In genomic region chr1:192805832-192806323, GRCh38 we compare ENCODE assay signal across 9 cellular contexts. TPM values are rescaled to one million over a fixed set of nuclear protein-coding genes. Genes with fewer than 3 reads are reported as not detected.
A peak's percentile ranks its signal among the peaks of the same experiment; 100 is the strongest.
DNase-seq lines count a peak whose midpoint lies in the region; ATAC-seq, FAIRE-seq and TF ChIP-seq lines count a peak whose summit lies in the region.
"Had no signal": no experiment of that assay in that cellular context is flagged by ENCODE, and none has a peak within 500 bp of the region (broad histone marks: within the 10 kb centered on the region; RNA-seq: fewer than 3 reads in every experiment).

No MANE protein-coding gene starts in this region.

- no peak overlapping the region for H2AFZ ChIP-seq in neuronal stem cell (ENCODE audit: low read length)

- H3K27ac ChIP-seq in 22Rv1 (peak overlapping the region; percentile 92), neuronal stem cell (replicated peaks; ENCODE audit: low read length) (no peak overlapping the region)

- DNase-seq in DMS53 (lab: John Stamatoyannopoulos, UW) (peak; percentile 81), SHP77 (lab: John Stamatoyannopoulos, UW) (peak; percentile 48 to 53), nephron progenitor cell (no peak), neuronal stem cell (ENCODE audit: low spot score) (no peak)

- no peaks in the 10 kb centered on the region for H3K27me3 Mint-ChIP-seq in nephron progenitor cell (ENCODE audit: low read depth, poor library complexity)

- no CpG with 5 or more reads among the region's 2 CpGs for WGBS in neuronal stem cell (ENCODE audit: extremely low coverage in 2 of 2, insufficient read length in 2 of 2, insufficient replicate concordance in 1 of 2), 2 donors

- no peak overlapping the region for H2BK12ac ChIP-seq in neuronal stem cell (ENCODE audit: low read length)

- peak; percentile 68 for TF ChIP-seq RAD21 in Ishikawa (IDR thresholded peaks at IDR 0.05; ENCODE audit: low read depth)

- H3K9me3 Mint-ChIP-seq in nephron progenitor cell: no peaks in the 10 kb centered on the region

- peaks cover 36% of the 10 kb centered on the region for H3K4me1 Mint-ChIP-seq in nephron progenitor cell

- no peak overlapping the region for H3K23ac ChIP-seq in neuronal stem cell (ENCODE audit: low read depth, low read length, poor library complexity)

- no peak overlapping the region for H3K4me2 ChIP-seq in neuronal stem cell (ENCODE audit: insufficient read depth, low read length, poor library complexity, severe bottlenecking)

- no peak overlapping the region for H2BK15ac ChIP-seq in neuronal stem cell (ENCODE audit: low read length)

- H3K4ac ChIP-seq in neuronal stem cell (ENCODE audit: low read length): no peak overlapping the region

- H3K36me3 ChIP-seq in neuronal stem cell (replicated peaks in 1 of 2; ENCODE audit: control insufficient read depth in 2 of 2, insufficient read depth in 2 of 2, low read length in 2 of 2): peaks cover 0 to 5% of the 10 kb centered on the region in 2 donors

- H3K4me1 ChIP-seq in neuronal stem cell (ENCODE audit: control insufficient read depth in 2 of 2, insufficient read depth in 1 of 2, low read depth in 1 of 2, low read length in 2 of 2): peaks cover 1 to 2% of the 10 kb centered on the region in 2 donors

- no peak overlapping the region for H4K91ac ChIP-seq in neuronal stem cell (ENCODE audit: low read depth, low read length, poor library complexity)

- no peak overlapping the region for H3K18ac ChIP-seq in neuronal stem cell (ENCODE audit: low read length)

- H3K4me3 Mint-ChIP-seq in nephron progenitor cell: no peak overlapping the region

- FAIRE-seq in endometrium (lab: Jason Lieb, UNC): peak; percentile 74

- no peak overlapping the region for H3K14ac ChIP-seq in neuronal stem cell (ENCODE audit: low read length)

- TF ChIP-seq CTCF in 22Rv1 (IDR thresholded peaks at IDR 0.05) (peak; percentile 91), nephron progenitor cell (IDR thresholded peaks at IDR 0.05) (peak; percentile 52)

- no peak overlapping the region for H2AK5ac ChIP-seq in neuronal stem cell (ENCODE audit: low read depth, low read length)

- ATAC-seq in GM21717 (IDR thresholded peaks at IDR 0.05; ENCODE audit: unreplicated experiment): peak; percentile 32

- H3K4me3 ChIP-seq in neuronal stem cell (ENCODE audit: low read length in 2 of 2): no peak overlapping the region
- H3K4me3 ChIP-seq: skin epidermis had no signal

- H3K27me3 ChIP-seq in neuronal stem cell (ENCODE audit: control insufficient read depth in 3 of 3, insufficient read depth in 3 of 3, low read depth in 1 of 3, low read length in 3 of 3): peaks cover 0 to 3% (median 0%) of the 10 kb centered on the region in 3 experiments

- no peak overlapping the region for H2BK5ac ChIP-seq in neuronal stem cell (ENCODE audit: low read length)

- H3K36me3 Mint-ChIP-seq in nephron progenitor cell (ENCODE audit: low read depth): no peaks in the 10 kb centered on the region

- H3K27ac Mint-ChIP-seq in nephron progenitor cell: no peak overlapping the region

- H3K9me3 ChIP-seq in neuronal stem cell (replicated peaks in 1 of 2; ENCODE audit: control insufficient read depth in 2 of 2, insufficient read depth in 1 of 2, low read depth in 1 of 2, low read length in 2 of 2): no peaks in the 10 kb centered on the region

- TF ChIP-seq EP300 in Ishikawa (IDR thresholded peaks at IDR 0.05; ENCODE audit: borderline replicate concordance): no peak

- no peak overlapping the region for H3K9ac ChIP-seq in neuronal stem cell (ENCODE audit: low read depth, low read length, poor library complexity)

- H3K79me1 ChIP-seq in neuronal stem cell (ENCODE audit: low read depth, low read length): no peaks in the 10 kb centered on the region

- H2BK120ac ChIP-seq in neuronal stem cell (ENCODE audit: low read depth, low read length): no peak overlapping the region

- H4K8ac ChIP-seq in neuronal stem cell (ENCODE audit: low read depth, low read length): no peak overlapping the region

TF ChIP-seq in Ishikawa, 13 proteins besides CTCF, POLR2A, EP300 and RAD21:
- TF ChIP-seq FOXM1 (IDR thresholded peaks at IDR 0.05; ENCODE audit: borderline replicate concordance, low read depth) (no peak), MAX (IDR thresholded peaks at IDR 0.05) (no peak), NFIC (IDR thresholded peaks at IDR 0.05) (no peak), CEBPB (IDR thresholded peaks at IDR 0.05) (peak; percentile 76)

RNA-seq across cellular contexts. Expression of gene RGS2, which starts 3.0 kb away (rescaled TPM):
- 15.3 TPM for polyA plus RNA-seq in neuronal stem cell (2013, experiment 1 of 2)
- polyA plus RNA-seq in neuronal stem cell (2013, experiment 2 of 2): 15.3 TPM

Comparison
In these comparisons a context has a peak if more than half of its experiments do, and no peak if none do; other contexts are left out.
1. DNase-seq: peak in DMS53 (single experiment) and SHP77 (2 of 2); none in nephron progenitor cell (single experiment) and neuronal stem cell (single experiment).